Comparison of ENCODE assay signal across 9 cellular contexts in the genomic region with DNA sequence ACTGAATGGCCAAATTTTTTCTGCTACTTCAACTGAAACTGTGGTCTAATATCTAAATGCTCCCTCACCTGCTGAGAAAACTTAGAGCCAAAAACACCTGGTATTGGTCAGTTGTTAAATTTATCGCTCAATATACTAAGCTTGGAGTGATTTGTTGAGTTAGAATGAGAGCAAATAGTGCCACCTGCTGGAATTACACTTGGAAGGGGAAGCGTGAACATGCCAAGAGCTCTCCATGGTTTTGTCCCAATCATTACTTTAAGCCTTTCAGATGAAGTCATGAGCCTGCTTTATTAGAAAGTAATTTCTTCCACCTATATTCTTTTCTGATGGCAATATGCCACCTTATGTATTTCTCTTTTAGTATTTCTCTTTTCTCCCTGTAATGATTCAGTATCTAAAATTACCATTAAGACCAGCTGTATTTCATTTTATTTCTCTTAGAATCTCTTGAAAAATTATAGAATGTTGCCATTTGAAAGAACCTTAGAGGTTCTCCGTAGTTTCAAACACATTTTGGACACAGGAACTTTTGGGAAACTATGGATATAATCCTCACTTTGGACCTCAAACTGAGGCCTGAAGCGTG.
DNase-seq lines count a peak whose midpoint lies in the region; ATAC-seq, FAIRE-seq and TF ChIP-seq lines count a peak whose summit lies in the region.
"Had no signal": no experiment of that assay in that cellular context is flagged by ENCODE, and none has a peak within 500 bp of the region (broad histone marks: within the 10 kb centered on the region; RNA-seq: fewer than 3 reads in every experiment).

No MANE protein-coding gene starts in this region.

- TF ChIP-seq CTCF in foreskin fibroblast (IDR thresholded peaks at IDR 0.05; ENCODE audit: low read depth, low read length), result peak; percentile 24

- no peaks in the 10 kb centered on the region for H3K9me3 ChIP-seq in small intestine (ENCODE audit: control insufficient read depth, low read depth)

- ATAC-seq in HG02970 (IDR thresholded peaks at IDR 0.05; ENCODE audit: low FRiP score, unreplicated experiment), result no peak
- ATAC-seq: activated T-cell treated with anti-CD3 and anti-CD28 coated beads, Interleukin-2, amount 50 U/mL, for 72 hours had no signal

- H3K4me3 ChIP-seq in Jurkat, Clone E6-1 (ENCODE audit: low read length), result no peak overlapping the region
- H3K4me3 ChIP-seq in foreskin fibroblast (ENCODE audit: low read depth in 1 of 2, low read length in 2 of 2) (no peak overlapping the region), small intestine (ENCODE audit: low read depth in 1 of 2, low read length in 2 of 2) (no peak overlapping the region)

- peaks cover 0 to 2% of the 10 kb centered on the region in 2 donors for H3K27me3 ChIP-seq in small intestine (ENCODE audit: control insufficient read depth in 2 of 2, insufficient read depth in 2 of 2, low read length in 2 of 2)

- peak; percentile 35 for DNase-seq in SIG-M5 treated with dmso at 0.1 percent for 504 hours (lab: John Stamatoyannopoulos, UW; ENCODE audit: unreplicated experiment)
- no peak for DNase-seq in SIG-M5 (lab: John Stamatoyannopoulos, UW)
- DNase-seq in Jurkat, Clone E6-1 (ENCODE audit: low read depth, low spot score), result peak; percentile 35
- DNase-seq in foreskin fibroblast, result peak; percentile 0 to 3
- DNase-seq in small intestine, result peak; percentile 35
- no peak for DNase-seq in activated CD8-positive, alpha-beta memory T cell treated with anti-CD3 and anti-CD28 coated beads, Interleukin-2, amount 50 U/mL, for 4 hours

- no peak for FAIRE-seq in small intestine (lab: Jason Lieb, UNC)

- H3K27ac ChIP-seq in small intestine (ENCODE audit: low read depth in 1 of 2, low read length in 1 of 2), result no peak overlapping the region

- 36 to 47% (median 39%) methylated on average over 4 of the region's 4 CpGs for WGBS in small intestine, 3 donors

- no peaks in the 10 kb centered on the region for H3K4me1 ChIP-seq in small intestine (ENCODE audit: control insufficient read depth in 2 of 2, insufficient read depth in 1 of 2, low read depth in 1 of 2, low read length in 1 of 2)

- H3K36me3 ChIP-seq in small intestine (ENCODE audit: control insufficient read depth in 2 of 2, insufficient read depth in 2 of 2, low read length in 2 of 2), result no peaks in the 10 kb centered on the region

TF ChIP-seq in PFSK-1, 5 proteins besides CTCF, POLR2A, EP300 and RAD21:
- TF ChIP-seq FOXP2 (optimal IDR thresholded peaks at IDR 0.05; ENCODE audit: borderline replicate concordance, extremely low read depth, extremely low read length, insufficient read depth) (no peak), TAF1 (IDR thresholded peaks at IDR 0.05; ENCODE audit: borderline replicate concordance, insufficient read depth, low read length) (no peak), SIN3A (IDR thresholded peaks at IDR 0.05; ENCODE audit: borderline replicate concordance, insufficient read depth, low read length) (no peak), POLR2AphosphoS5 (IDR thresholded peaks at IDR 0.05; ENCODE audit: low read depth, low read length) (no peak)
- TF ChIP-seq, protein P1, sequence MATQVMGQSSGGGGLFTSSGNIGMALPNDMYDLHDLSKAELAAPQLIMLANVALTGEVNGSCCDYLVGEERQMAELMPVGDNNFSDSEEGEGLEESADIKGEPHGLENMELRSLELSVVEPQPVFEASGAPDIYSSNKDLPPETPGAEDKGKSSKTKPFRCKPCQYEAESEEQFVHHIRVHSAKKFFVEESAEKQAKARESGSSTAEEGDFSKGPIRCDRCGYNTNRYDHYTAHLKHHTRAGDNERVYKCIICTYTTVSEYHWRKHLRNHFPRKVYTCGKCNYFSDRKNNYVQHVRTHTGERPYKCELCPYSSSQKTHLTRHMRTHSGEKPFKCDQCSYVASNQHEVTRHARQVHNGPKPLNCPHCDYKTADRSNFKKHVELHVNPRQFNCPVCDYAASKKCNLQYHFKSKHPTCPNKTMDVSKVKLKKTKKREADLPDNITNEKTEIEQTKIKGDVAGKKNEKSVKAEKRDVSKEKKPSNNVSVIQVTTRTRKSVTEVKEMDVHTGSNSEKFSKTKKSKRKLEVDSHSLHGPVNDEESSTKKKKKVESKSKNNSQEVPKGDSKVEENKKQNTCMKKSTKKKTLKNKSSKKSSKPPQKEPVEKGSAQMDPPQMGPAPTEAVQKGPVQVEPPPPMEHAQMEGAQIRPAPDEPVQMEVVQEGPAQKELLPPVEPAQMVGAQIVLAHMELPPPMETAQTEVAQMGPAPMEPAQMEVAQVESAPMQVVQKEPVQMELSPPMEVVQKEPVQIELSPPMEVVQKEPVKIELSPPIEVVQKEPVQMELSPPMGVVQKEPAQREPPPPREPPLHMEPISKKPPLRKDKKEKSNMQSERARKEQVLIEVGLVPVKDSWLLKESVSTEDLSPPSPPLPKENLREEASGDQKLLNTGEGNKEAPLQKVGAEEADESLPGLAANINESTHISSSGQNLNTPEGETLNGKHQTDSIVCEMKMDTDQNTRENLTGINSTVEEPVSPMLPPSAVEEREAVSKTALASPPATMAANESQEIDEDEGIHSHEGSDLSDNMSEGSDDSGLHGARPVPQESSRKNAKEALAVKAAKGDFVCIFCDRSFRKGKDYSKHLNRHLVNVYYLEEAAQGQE (IDR thresholded peaks at IDR 0.05; ENCODE audit: insufficient read depth in 1 of 2, low read depth in 2 of 2, low read length in 2 of 2), result peak; percentile 72 to 89
TF ChIP-seq in PFSK-1: peak in this region for 1.

Comparison
In these comparisons a context has a peak if more than half of its experiments do, and no peak if none do; other contexts are left out.
1. DNase-seq: peak in SIG-M5 treated with dmso at 0.1 percent for 504 hours (single experiment), Jurkat, Clone E6-1 (single experiment), foreskin fibroblast (2 of 2) and small intestine (single experiment); none in SIG-M5 (single experiment) and activated CD8-positive, alpha-beta memory T cell treated with anti-CD3 and anti-CD28 coated beads, Interleukin-2, amount 50 U/mL, for 4 hours (single experiment).